Comparison of ENCODE assay signal across 15 cellular contexts in genomic region chr2:17318013-17318412, GRCh38.
DNase-seq lines count a peak whose midpoint lies in the region; ATAC-seq and TF ChIP-seq lines count a peak whose summit lies in the region.
"Had no signal": no experiment of that assay in that cellular context is flagged by ENCODE, and none has a peak within 500 bp of the region (broad histone marks: within the 10 kb centered on the region; RNA-seq: fewer than 3 reads in every experiment).

No MANE protein-coding gene starts in this region.

- BruUV-seq in PC-9 (replicated peaks; lab: Mats Ljungman, UMichigan), result no TSS peak

- POLR2A ChIA-PET in PC-9 (lab: Charles Lee; ENCODE audit: unreplicated experiment), result no interaction called here

- H3K36me3 Mint-ChIP-seq in glutamatergic neuron (ENCODE audit: unreplicated experiment) (no peaks in the 10 kb centered on the region), osteocyte (ENCODE audit: unreplicated experiment) (no peaks in the 10 kb centered on the region), natural killer cell (no peaks in the 10 kb centered on the region)
- H3K36me3 Mint-ChIP-seq: CD4-positive, CD25-positive, alpha-beta regulatory T cell; CD8-positive, alpha-beta memory T cell had no signal

- H3K9me2 ChIP-seq in PC-9 (ENCODE audit: insufficient read depth), result no peaks in the 10 kb centered on the region

- 77% methylated on average over 2 of the region's 2 CpGs for WGBS in esophagus muscularis mucosa

- no peaks in the 10 kb centered on the region for H4K20me1 ChIP-seq in PC-9 (ENCODE audit: insufficient read depth)

- H3K27ac ChIP-seq in PC-9 (no peak overlapping the region), esophagus muscularis mucosa (replicated peaks in 1 of 4) (no peak overlapping the region)
- H3K27ac ChIP-seq: GM23248 had no signal

- no peak for TF ChIP-seq CTCF in PC-9 (conservative IDR thresholded peaks at IDR 0.05)
- TF ChIP-seq CTCF in esophagus muscularis mucosa (IDR thresholded peaks at IDR 0.05), result no peak
- TF ChIP-seq CTCF in glutamatergic neuron (IDR thresholded peaks at IDR 0.05; ENCODE audit: partially characterized antibody, unreplicated experiment), result no peak
- TF ChIP-seq CTCF in osteocyte (IDR thresholded peaks at IDR 0.05), result no peak
- no peak for TF ChIP-seq CTCF in natural killer cell (IDR thresholded peaks at IDR 0.05)

- H2AFZ ChIP-seq in PC-9, result no peak overlapping the region
- H2AFZ ChIP-seq: GM23248 had no signal

- peak; percentile 8 for DNase-seq in Ammon's horn (ENCODE audit: low spot score)
- no peak for DNase-seq in PC-9
- peak; percentile 12 for DNase-seq in esophagus muscularis mucosa (ENCODE audit: extremely low spot score)
- no peak for DNase-seq in glutamatergic neuron
- DNase-seq in osteocyte (ENCODE audit: extremely low spot score, unreplicated experiment), result no peak
- DNase-seq in natural killer cell, result no peak
- DNase-seq: BE2C; C1 segment of cervical spinal cord; CD4-positive, CD25-positive, alpha-beta regulatory T cell; CD8-positive, alpha-beta memory T cell; DMS 273 treated with DMSO at 0.1 percent for 48 hours; GM23248; KG1 had no signal

- 0 out of 2 replicates have a peak overlapping the region, but pooled peaks have one; percentile 3 for H3K4me2 ChIP-seq in PC-9

- H3K27me3 ChIP-seq in PC-9 (ENCODE audit: insufficient read depth, low read depth) (no peaks in the 10 kb centered on the region), esophagus muscularis mucosa (no peaks in the 10 kb centered on the region)
- H3K27me3 ChIP-seq: BE2C had no signal

- H3K27ac Mint-ChIP-seq in glutamatergic neuron (ENCODE audit: unreplicated experiment) (no peak overlapping the region), osteocyte (ENCODE audit: unreplicated experiment) (no peak overlapping the region), natural killer cell (no peak overlapping the region)
- H3K27ac Mint-ChIP-seq: CD4-positive, CD25-positive, alpha-beta regulatory T cell; CD8-positive, alpha-beta memory T cell had no signal

- TF ChIP-seq EP300 in esophagus muscularis mucosa (IDR thresholded peaks at IDR 0.05), result no peak

- H3K36me3 ChIP-seq in PC-9 (ENCODE audit: low read depth), result no peaks in the 10 kb centered on the region
- no peaks in the 10 kb centered on the region for H3K36me3 ChIP-seq in esophagus muscularis mucosa
- H3K36me3 ChIP-seq: BE2C, HAP-1 had no signal

- H3K4me3 ChIP-seq in PC-9 (no peak overlapping the region), esophagus muscularis mucosa (no peak overlapping the region)
- H3K4me3 ChIP-seq: GM23248, HAP-1 had no signal

- H3K4me3 Mint-ChIP-seq in glutamatergic neuron (ENCODE audit: unreplicated experiment) (no peak overlapping the region), osteocyte (ENCODE audit: unreplicated experiment) (no peak overlapping the region), natural killer cell (no peak overlapping the region)
- H3K4me3 Mint-ChIP-seq: CD8-positive, alpha-beta memory T cell had no signal

- H3K9me3 Mint-ChIP-seq in glutamatergic neuron (ENCODE audit: unreplicated experiment), result peaks cover 3% of the 10 kb centered on the region
- no peaks in the 10 kb centered on the region for H3K9me3 Mint-ChIP-seq in osteocyte (ENCODE audit: unreplicated experiment)
- no peaks in the 10 kb centered on the region for H3K9me3 Mint-ChIP-seq in natural killer cell

- no peak for ATAC-seq in GM21360 (IDR thresholded peaks at IDR 0.05; ENCODE audit: unreplicated experiment)
- ATAC-seq in natural killer cell, result no peak

- H3F3A ChIP-seq in PC-9 (ENCODE audit: insufficient read depth, low read depth), result 0 out of 2 replicates have a peak, but pooled peaks cover under 1% of the 10 kb centered on the region

- no peaks in the 10 kb centered on the region for H3K27me3 Mint-ChIP-seq in glutamatergic neuron (ENCODE audit: unreplicated experiment)
- H3K27me3 Mint-ChIP-seq in osteocyte (ENCODE audit: unreplicated experiment), result no peaks in the 10 kb centered on the region
- no peaks in the 10 kb centered on the region for H3K27me3 Mint-ChIP-seq in natural killer cell (ENCODE audit: low read depth in 2 of 2)

- H3K4me1 ChIP-seq in PC-9 (replicated peaks; ENCODE audit: insufficient read depth), result peaks cover 17% of the 10 kb centered on the region
- H3K4me1 ChIP-seq in esophagus muscularis mucosa, result no peaks in the 10 kb centered on the region
- H3K4me1 ChIP-seq: BE2C, HAP-1 had no signal

- TF ChIP-seq POLR2A in esophagus muscularis mucosa (IDR thresholded peaks at IDR 0.05; ENCODE audit: low read depth), result no peak

- CTCF ChIA-PET in PC-9 (lab: Charles Lee), result no interaction called here

- H3K9me3 ChIP-seq in PC-9 (ENCODE audit: insufficient read depth, low read depth) (no peaks in the 10 kb centered on the region; the same call in 1 of the 2 replicates), esophagus muscularis mucosa (no peaks in the 10 kb centered on the region)
- H3K9me3 ChIP-seq: BE2C, HAP-1 had no signal

- H3K4me1 Mint-ChIP-seq in glutamatergic neuron (ENCODE audit: low read depth, unreplicated experiment) (peaks cover 12% of the 10 kb centered on the region), osteocyte (ENCODE audit: unreplicated experiment) (no peaks in the 10 kb centered on the region), natural killer cell (no peaks in the 10 kb centered on the region)
- H3K4me1 Mint-ChIP-seq: CD4-positive, CD25-positive, alpha-beta regulatory T cell; CD8-positive, alpha-beta memory T cell had no signal

- intact Hi-C loops in PC-9 (cut with micrococcal nuclease; ENCODE audit: unreplicated experiment), result no loop called here
- intact Hi-C loops in esophagus muscularis mucosa (cut with DNase I), result no loop called here
- intact Hi-C loops in natural killer cell (cut with micrococcal nuclease), result no loop called here

- H3K79me2 ChIP-seq in PC-9 (ENCODE audit: low read depth), result no peaks in the 10 kb centered on the region

Comparison
In these comparisons a context has a peak if more than half of its experiments do, and no peak if none do; other contexts are left out.
1. DNase-seq: peak in Ammon's horn (single experiment) and esophagus muscularis mucosa (single experiment); none in PC-9 (0 of 2), glutamatergic neuron (single experiment), osteocyte (single experiment) and natural killer cell (single experiment).